8 cellular contexts compared by ENCODE assay signal in the genomic region with DNA sequence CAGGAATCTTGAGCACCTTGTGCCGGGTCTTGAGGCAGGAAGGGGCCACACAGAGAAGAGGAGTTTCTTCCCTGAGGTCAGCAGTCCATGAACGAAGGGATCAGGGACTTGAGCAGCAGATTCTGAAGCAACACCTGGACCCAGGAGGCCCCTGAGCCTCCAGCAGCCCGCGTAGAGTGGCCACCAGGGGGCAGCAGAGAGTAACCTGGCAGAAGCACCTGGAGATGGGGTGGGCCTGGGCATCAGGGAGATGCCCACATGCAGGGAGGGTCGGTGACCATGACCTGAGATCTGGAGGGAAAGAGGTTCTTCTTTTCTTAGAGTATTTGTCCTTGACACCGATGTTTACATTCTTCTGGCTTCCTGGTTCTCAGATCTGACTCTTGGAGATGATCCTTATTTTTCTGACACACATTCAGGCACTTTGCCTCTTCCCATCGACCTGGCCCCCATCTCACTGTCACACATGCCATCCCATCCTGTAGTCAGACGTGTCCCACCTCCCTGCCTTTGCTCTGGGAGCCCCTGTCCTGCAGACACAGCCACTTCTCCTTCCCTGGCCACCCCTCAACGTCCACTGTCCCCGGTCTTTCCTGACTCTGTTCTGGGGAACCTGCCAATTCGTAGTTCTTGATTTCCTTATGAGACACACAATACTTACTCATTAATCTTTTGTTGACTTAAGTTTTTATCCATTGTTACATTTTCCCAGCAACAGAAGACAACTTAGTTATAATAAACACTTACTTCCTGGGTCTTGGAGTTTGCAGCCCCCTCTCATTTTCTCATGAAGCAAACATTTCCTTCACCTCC.
DNase-seq lines count a peak whose midpoint lies in the region; ATAC-seq and TF ChIP-seq lines count a peak whose summit lies in the region.

No MANE protein-coding gene starts in this region.

- H3K4me1 Mint-ChIP-seq in neural crest cell, result no peaks in the 10 kb centered on the region

- no peaks in the 10 kb centered on the region for H3K36me3 Mint-ChIP-seq in neural crest cell (ENCODE audit: low read depth)

- H3K4me3 ChIP-seq in epithelial cell of esophagus (ENCODE audit: low read length) (no peak overlapping the region), suprapubic skin (no peak overlapping the region)

- no peak overlapping the region for H3K4me3 Mint-ChIP-seq in neural crest cell

- ATAC-seq in GM19324 (IDR thresholded peaks at IDR 0.05; ENCODE audit: low FRiP score, unreplicated experiment), result no peak

- 36% methylated on average over 9 of the region's 11 CpGs for WGBS in suprapubic skin

- no peaks in the 10 kb centered on the region for H3K9me3 ChIP-seq in suprapubic skin

- H3K27ac Mint-ChIP-seq in neural crest cell (ENCODE audit: unreplicated experiment), result no peak overlapping the region

- H3K27ac ChIP-seq in suprapubic skin, result no peak overlapping the region

- DNase-seq in NCI-H1417 (lab: John Stamatoyannopoulos, UW) (peak; percentile 26 to 44 (median 37)), NCI-H1417 treated with DMSO at 0.1 percent for 48 hours (lab: John Stamatoyannopoulos, UW) (no peak), NCI-H146 (lab: John Stamatoyannopoulos, UW) (peak; percentile 45), epithelial cell of esophagus (ENCODE audit: low read depth) (peak; percentile 41), neural crest cell (ENCODE audit: low read depth, low spot score) (peak; percentile 59), suprapubic skin (ENCODE audit: low spot score in 2 of 2) (no peak)
- DNase-seq in activated CD8-positive, alpha-beta memory T cell treated with anti-CD3 and anti-CD28 coated beads, Interleukin-2, amount 50 U/mL, for 1 hour (ENCODE audit: extremely low read depth), result peak; percentile 16

- TF ChIP-seq EP300 in suprapubic skin (IDR thresholded peaks at IDR 0.05), result no peak

- TF ChIP-seq POLR2A in suprapubic skin (IDR thresholded peaks at IDR 0.05), result no peak

- no peaks in the 10 kb centered on the region for H3K4me1 ChIP-seq in suprapubic skin

- no peaks in the 10 kb centered on the region for H3K9me3 Mint-ChIP-seq in neural crest cell

- H3K27me3 ChIP-seq in suprapubic skin, result no peaks in the 10 kb centered on the region

- H3K27me3 Mint-ChIP-seq in neural crest cell (ENCODE audit: low read depth), result peaks cover 88% of the 10 kb centered on the region

- no peaks in the 10 kb centered on the region for H3K36me3 ChIP-seq in suprapubic skin

- TF ChIP-seq CTCF in epithelial cell of esophagus (IDR thresholded peaks at IDR 0.05; ENCODE audit: insufficient read depth, low read depth, low read length, missing control alignments) (peak; percentile 95), neural crest cell (conservative IDR thresholded peaks at IDR 0.05) (peak; percentile 88), suprapubic skin (IDR thresholded peaks at IDR 0.05) (peak; percentile 66 to 95)

Comparison
In these comparisons a context has a peak if more than half of its experiments do, and no peak if none do; other contexts are left out.
1. DNase-seq: peak in NCI-H1417 (3 of 3), NCI-H146 (single experiment), activated CD8-positive, alpha-beta memory T cell treated with anti-CD3 and anti-CD28 coated beads, Interleukin-2, amount 50 U/mL, for 1 hour (single experiment), epithelial cell of esophagus (single experiment) and neural crest cell (single experiment); none in NCI-H1417 treated with DMSO at 0.1 percent for 48 hours (single experiment) and suprapubic skin (0 of 2).
2. Peak in every context shown above with its lines, with median percentiles within 50 percentile points of each other: CTCF ChIP-seq.